In genomic region chr2:106193977-106194778, GRCh38 we compare ENCODE assay signal across 8 cellular contexts. TPM values are rescaled to one million over a fixed set of nuclear protein-coding genes. Genes with fewer than 3 reads are reported as not detected.
DNase-seq lines count a peak whose midpoint lies in the region; ATAC-seq and TF ChIP-seq lines count a peak whose summit lies in the region.

UXS1 (minus strand) TSS chr2:106194301; CDS start chr2:106194241, 60 bp downstream.

- in situ Hi-C loops in Panc1 (cut with HindIII; ENCODE audit: low pct_unique_long_range_greater_than_20kb, low sequenced_read_pairs), result no loop called here

- DNase-seq in DMS153 treated with DMSO at 0.1 percent for 48 hours (lab: John Stamatoyannopoulos, UW; ENCODE audit: unreplicated experiment), result peak; percentile 93
- DNase-seq in KG1 (lab: John Stamatoyannopoulos, UW), result peak; percentile 96
- peak; percentile 76 for DNase-seq in Panc1 (ENCODE audit: low read depth, low spot score)
- DNase-seq in activated T-cell treated with anti-CD3 and anti-CD28 coated beads, Interleukin-2, amount 50 U/mL, for 48 hours, result peak; percentile 97 to 99
- DNase-seq in stimulated activated CD8-positive, alpha-beta memory T cell treated with anti-CD3 and anti-CD28 coated beads, Interleukin-7, amount 100 ng/mL, for 4 hours (ENCODE audit: low read depth in 2 of 2), result peak; percentile 97 to 99

- no peaks in the 10 kb centered on the region; the same call in 1 of the 2 replicates for H3K36me3 ChIP-seq in Panc1 (ENCODE audit: control insufficient read depth, insufficient read depth, low read length)
- H3K36me3 ChIP-seq in muscle layer of duodenum (ENCODE audit: control insufficient read depth in 1 of 2, insufficient read depth in 2 of 2, low read length in 2 of 2), result no peaks in the 10 kb centered on the region

- H3K27ac ChIP-seq in Panc1 (ENCODE audit: low read length) (peak within 1 kb of the TSS; percentile 93), muscle layer of duodenum (ENCODE audit: low read length) (peak within 1 kb of the TSS; percentile 70)

- H3K4me1 ChIP-seq in Panc1 (ENCODE audit: control insufficient read depth, insufficient read depth, low read length), result peaks cover 35% of the 10 kb centered on the region
- H3K4me1 ChIP-seq in muscle layer of duodenum (ENCODE audit: control insufficient read depth in 1 of 2, insufficient read depth in 2 of 2, low read length in 2 of 2), result peaks cover 5 to 31% of the 10 kb centered on the region in 2 donors

- ATAC-seq in GM21723 (IDR thresholded peaks at IDR 0.05; ENCODE audit: unreplicated experiment), result peak; percentile 68
- ATAC-seq in Panc1, result peak; percentile 92
- ATAC-seq in esophagus mucosa, result peak; percentile 89

- CTCF ChIA-PET in Panc1 (lab: Charles Lee), result no interaction called here

- BruUV-seq in Panc1 (replicated peaks; lab: Mats Ljungman, UMichigan), result no TSS peak

- no peaks in the 10 kb centered on the region for H3K9me3 ChIP-seq in Panc1 (ENCODE audit: control insufficient read depth, insufficient read depth, low read depth, low read length)
- H3K9me3 ChIP-seq in muscle layer of duodenum (ENCODE audit: control insufficient read depth in 1 of 2, low read length in 2 of 2), result no peaks in the 10 kb centered on the region

- POLR2A ChIA-PET in Panc1 (lab: Charles Lee), result no interaction called here

- H3K4me3 ChIP-seq in Panc1 (ENCODE audit: low read depth in 2 of 2, low read length in 2 of 2), result peak within 1 kb of the TSS; percentile 86 to 87
- peak within 1 kb of the TSS; percentile 78 to 87 for H3K4me3 ChIP-seq in muscle layer of duodenum (ENCODE audit: low read depth in 1 of 2, low read length in 2 of 2)

- no peaks in the 10 kb centered on the region; the same call in 1 of the 2 replicates for H3K27me3 ChIP-seq in Panc1 (ENCODE audit: control insufficient read depth, insufficient read depth, low read length)
- no peaks in the 10 kb centered on the region for H3K27me3 ChIP-seq in muscle layer of duodenum (ENCODE audit: low read depth, low read length)

- no peak for TF ChIP-seq CTCF in Panc1 (IDR thresholded peaks at IDR 0.05)

- intact Hi-C loops in Panc1 (cut with micrococcal nuclease; ENCODE audit: unreplicated experiment), result no loop called here

RNA-seq across cellular contexts. Expression of gene UXS1, which starts in this region (rescaled TPM):
- total RNA-seq in Panc1 (2021; ENCODE audit: unreplicated experiment) (72.0 TPM), esophagus mucosa (18.2 TPM)
- polyA plus RNA-seq in Panc1 (2012; ENCODE audit: insufficient read length), result 107 TPM

Comparison
In these comparisons a context has a peak if more than half of its experiments do, and no peak if none do; other contexts are left out.
1. Peak in every context shown above with its lines: DNase-seq, ATAC-seq, H3K4me3 ChIP-seq and H3K27ac ChIP-seq.